ENCODE assay signal across 8 cellular contexts in genomic region chr18:22324191-22325131, GRCh38.
DNase-seq lines count a peak whose midpoint lies in the region; ATAC-seq, FAIRE-seq and TF ChIP-seq lines count a peak whose summit lies in the region.

No MANE protein-coding gene starts in this region.

- no peak overlapping the region for H2BK20ac ChIP-seq in IMR-90 (ENCODE audit: low read depth, low read length)

- peak overlapping the region; percentile 16 for H2AFZ ChIP-seq in IMR-90 (replicated peaks; ENCODE audit: low read length, poor library complexity)

- BruUV-seq in IMR-90 (replicated peaks; lab: Mats Ljungman, UMichigan) = no TSS peak

- no peak overlapping the region for H3K14ac ChIP-seq in IMR-90 (replicated peaks; ENCODE audit: low read depth, low read length)

- no peak overlapping the region for H2BK5ac ChIP-seq in IMR-90 (ENCODE audit: low read depth, low read length, poor library complexity, severe bottlenecking)

- no peak overlapping the region for H4K8ac ChIP-seq in IMR-90 (ENCODE audit: low read depth in 2 of 2, low read length in 2 of 2)

- TF ChIP-seq RAD21 in IMR-90 (IDR thresholded peaks at IDR 0.05; ENCODE audit: low read length) = no peak

- H4K5ac ChIP-seq in IMR-90 (ENCODE audit: low read depth, low read length) = no peak overlapping the region

- H2BK15ac ChIP-seq in IMR-90 (ENCODE audit: low read depth, low read length) = no peak overlapping the region

- H4K20me1 ChIP-seq in IMR-90 (ENCODE audit: insufficient read depth, low read length) = no peaks in the 10 kb centered on the region

- no peak overlapping the region for H3K27ac ChIP-seq in IMR-90 (ENCODE audit: insufficient read depth, low read length)

- peaks cover 7% of the 10 kb centered on the region for H3K9me3 Mint-ChIP-seq in central memory CD8-positive, alpha-beta T cell

- POLR2A ChIA-PET in IMR-90 (lab: Charles Lee; ENCODE audit: unreplicated experiment) = no interaction called here

- DNase-seq in IMR-90 (no peak), left colon (peak; percentile 54 to 63), D721Med (ENCODE audit: insufficient read length, low spot score) (no peak), erythroblast (lab: John Stamatoyannopoulos, UW) (no peak)
- no peak for DNase-seq in central memory CD8-positive, alpha-beta T cell (ENCODE audit: low spot score in 2 of 2)
- DNase-seq in stimulated activated naive CD8-positive, alpha-beta T cell treated with anti-CD3 and anti-CD28 coated beads, Interleukin-15, Interleukin-2, amounts not matched to agents 100 U/mL and 50 U/mL, for 24 hours = peak; percentile 23
- DNase-seq in stimulated activated naive CD4-positive, alpha-beta T cell treated with Interleukin-2 at 50 U/mL for 16 hours (lab: John Stamatoyannopoulos, UW) = no peak

- H3K23ac ChIP-seq in IMR-90 (ENCODE audit: low read depth, low read length) = no peak overlapping the region

- ATAC-seq in IMR-90 (ENCODE audit: low read depth) (peak; percentile 70), left colon (peak; percentile 95), GM21390 (IDR thresholded peaks at IDR 0.05; ENCODE audit: unreplicated experiment) (no peak)
- ATAC-seq in central memory CD8-positive, alpha-beta T cell (replicated peaks; ENCODE audit: extremely low read depth, poor library complexity, severe bottlenecking) = peak; percentile 32
- ATAC-seq in stimulated activated naive CD8-positive, alpha-beta T cell treated with anti-CD3 and anti-CD28 coated beads, Interleukin-15, Interleukin-2, amounts not matched to agents 100 U/mL and 50 U/mL, for 24 hours = peak; percentile 30

- no peak overlapping the region for H3K56ac ChIP-seq in IMR-90 (ENCODE audit: extremely low read depth, insufficient read depth, low read length)

- no peaks in the 10 kb centered on the region for H3K79me1 ChIP-seq in IMR-90 (ENCODE audit: low read depth in 1 of 2, low read length in 2 of 2)

- no peak for FAIRE-seq in D721Med (lab: Jason Lieb, UNC)

- no peaks in the 10 kb centered on the region; the same call in 1 of the 2 replicates for H3K9me1 ChIP-seq in IMR-90 (ENCODE audit: insufficient read depth, low read length)

- H3K27ac Mint-ChIP-seq in central memory CD8-positive, alpha-beta T cell (ENCODE audit: low read depth) = peak overlapping the region; percentile 42

- intact Hi-C loops in IMR-90 (cut with micrococcal nuclease) (no loop called here), left colon (cut with DNase I, micrococcal nuclease) (no loop called here)

- dilution Hi-C loops in IMR-90 (cut with HindIII; ENCODE audit: low sequenced_read_pairs, unreplicated experiment) = no loop called here

- WGBS in IMR-90 (ENCODE audit: extremely low coverage in 2 of 2, insufficient read length in 1 of 2), 2 experiments = 51% methylated on average over 4 of the region's 30 CpGs; no CpG with 5 or more reads in 1 of the 2 experiments

- H3K4ac ChIP-seq in IMR-90 (ENCODE audit: low read depth, low read length) = no peak overlapping the region

- no peak for TF ChIP-seq POLR2A in IMR-90 (IDR thresholded peaks at IDR 0.05; ENCODE audit: low read depth, low read length)
- no peak for TF ChIP-seq POLR2A in erythroblast (IDR thresholded peaks at IDR 0.05; ENCODE audit: low read length)

- no peaks in the 10 kb centered on the region for H3K36me3 ChIP-seq in IMR-90 (ENCODE audit: control insufficient read depth, insufficient read depth, low read length)

- TF ChIP-seq CTCF in IMR-90 (conservative IDR thresholded peaks at IDR 0.05; ENCODE audit: low read depth, low read length) = no peak
- no peak for TF ChIP-seq CTCF in D721Med (IDR thresholded peaks at IDR 0.05; ENCODE audit: insufficient read depth, missing control alignments)

- in situ Hi-C loops in IMR-90 (cut with MboI; ENCODE audit: low sequenced_read_pairs) = no loop called here

- H3K4me2 ChIP-seq in IMR-90 (ENCODE audit: low read depth, low read length) = peak overlapping the region; percentile 30; the same call in 1 of the 2 replicates

- H3K9me3 ChIP-seq in IMR-90 (ENCODE audit: control insufficient read depth, insufficient read depth, low read length) = no peaks in the 10 kb centered on the region

- H3K4me1 Mint-ChIP-seq in central memory CD8-positive, alpha-beta T cell = peaks cover 13% of the 10 kb centered on the region

- no peaks in the 10 kb centered on the region; the same call in 1 of the 2 replicates for H3K4me1 ChIP-seq in IMR-90 (ENCODE audit: control insufficient read depth, insufficient read depth, low read length)

- H2BK120ac ChIP-seq in IMR-90 (ENCODE audit: low read depth, low read length) = no peak overlapping the region

- peaks cover 24% of the 10 kb centered on the region for H3K27me3 ChIP-seq in IMR-90 (ENCODE audit: control insufficient read depth, insufficient read depth, low read length)

- no peak overlapping the region for H3K4me3 ChIP-seq in IMR-90 (ENCODE audit: insufficient read depth, low read depth, low read length)

- H3K27me3 Mint-ChIP-seq in central memory CD8-positive, alpha-beta T cell = no peaks in the 10 kb centered on the region

- peaks cover 4% of the 10 kb centered on the region for H3K36me3 Mint-ChIP-seq in central memory CD8-positive, alpha-beta T cell (ENCODE audit: insufficient read depth)

- H3K9ac ChIP-seq in IMR-90 (ENCODE audit: low read depth, low read length) = no peak overlapping the region

- no peak overlapping the region for H4K91ac ChIP-seq in IMR-90 (ENCODE audit: insufficient read depth, low read depth, low read length)

- peak overlapping the region; percentile 74 for H3K4me3 Mint-ChIP-seq in central memory CD8-positive, alpha-beta T cell

- CTCF ChIA-PET in IMR-90 (lab: Yijun Ruan, JAX) = no interaction called here

- no peak overlapping the region for H2AK9ac ChIP-seq in IMR-90 (replicated peaks; ENCODE audit: low read depth, low read length, poor library complexity)

- no peak overlapping the region for H3K18ac ChIP-seq in IMR-90 (ENCODE audit: low read depth, low read length)

- no peak overlapping the region for H2AK5ac ChIP-seq in IMR-90 (ENCODE audit: low read depth, low read length)

TF ChIP-seq in IMR-90, 13 proteins besides CTCF, POLR2A, EP300 and RAD21:
- TF ChIP-seq MAFK (IDR thresholded peaks at IDR 0.05; ENCODE audit: low read depth, low read length) = peak; percentile 68
- TF ChIP-seq, protein P1, sequence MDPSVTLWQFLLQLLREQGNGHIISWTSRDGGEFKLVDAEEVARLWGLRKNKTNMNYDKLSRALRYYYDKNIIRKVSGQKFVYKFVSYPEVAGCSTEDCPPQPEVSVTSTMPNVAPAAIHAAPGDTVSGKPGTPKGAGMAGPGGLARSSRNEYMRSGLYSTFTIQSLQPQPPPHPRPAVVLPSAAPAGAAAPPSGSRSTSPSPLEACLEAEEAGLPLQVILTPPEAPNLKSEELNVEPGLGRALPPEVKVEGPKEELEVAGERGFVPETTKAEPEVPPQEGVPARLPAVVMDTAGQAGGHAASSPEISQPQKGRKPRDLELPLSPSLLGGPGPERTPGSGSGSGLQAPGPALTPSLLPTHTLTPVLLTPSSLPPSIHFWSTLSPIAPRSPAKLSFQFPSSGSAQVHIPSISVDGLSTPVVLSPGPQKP (IDR thresholded peaks at IDR 0.05; ENCODE audit: borderline replicate concordance, low read depth, low read length) = no peak

Comparison
In these comparisons a context has a peak if more than half of its experiments do, and no peak if none do; other contexts are left out.
1. DNase-seq: peak in left colon (2 of 2) and stimulated activated naive CD8-positive, alpha-beta T cell treated with anti-CD3 and anti-CD28 coated beads, Interleukin-15, Interleukin-2, amounts not matched to agents 100 U/mL and 50 U/mL, for 24 hours (single experiment); none in IMR-90 (single experiment), central memory CD8-positive, alpha-beta T cell (0 of 2), D721Med (single experiment), stimulated activated naive CD4-positive, alpha-beta T cell treated with Interleukin-2 at 50 U/mL for 16 hours (single experiment) and erythroblast (0 of 2).